ENCODE assay signal across 4 cellular contexts in genomic region chr7:149789101-149789500, GRCh38.
TF ChIP-seq lines count a peak whose summit lies in the region.

No MANE protein-coding gene starts in this region.

TF ChIP-seq in SK-N-SH treated with all-trans-retinoic acid at 6 μM for 48 hours, 23 proteins besides CTCF, POLR2A, EP300 and RAD21 (continues in another document):
- TF ChIP-seq ZNF565 (CRISPR knock-in tag; conservative IDR thresholded peaks at IDR 0.05; ENCODE audit: low read depth) (no peak), ZNF8 (CRISPR knock-in tag; IDR thresholded peaks at IDR 0.05) (no peak), PATZ1 (CRISPR knock-in tag; IDR thresholded peaks at IDR 0.05; ENCODE audit: borderline replicate concordance) (no peak), ARNTL (CRISPR knock-in tag; IDR thresholded peaks at IDR 0.05; ENCODE audit: borderline replicate concordance, low read depth) (no peak), CSDC2 (CRISPR knock-in tag; IDR thresholded peaks at IDR 0.05) (no peak), RARB (CRISPR knock-in tag; IDR thresholded peaks at IDR 0.05) (no peak), ESRRG (CRISPR knock-in tag; IDR thresholded peaks at IDR 0.05) (no peak), SNAI2 (CRISPR knock-in tag; IDR thresholded peaks at IDR 0.05) (no peak), ISL1 (CRISPR knock-in tag; IDR thresholded peaks at IDR 0.05) (no peak), TSHZ2 (CRISPR knock-in tag; IDR thresholded peaks at IDR 0.05) (no peak)

TF ChIP-seq in SK-N-SH, 30 proteins besides CTCF, POLR2A, EP300 and RAD21:
- TF ChIP-seq, protein P1, sequence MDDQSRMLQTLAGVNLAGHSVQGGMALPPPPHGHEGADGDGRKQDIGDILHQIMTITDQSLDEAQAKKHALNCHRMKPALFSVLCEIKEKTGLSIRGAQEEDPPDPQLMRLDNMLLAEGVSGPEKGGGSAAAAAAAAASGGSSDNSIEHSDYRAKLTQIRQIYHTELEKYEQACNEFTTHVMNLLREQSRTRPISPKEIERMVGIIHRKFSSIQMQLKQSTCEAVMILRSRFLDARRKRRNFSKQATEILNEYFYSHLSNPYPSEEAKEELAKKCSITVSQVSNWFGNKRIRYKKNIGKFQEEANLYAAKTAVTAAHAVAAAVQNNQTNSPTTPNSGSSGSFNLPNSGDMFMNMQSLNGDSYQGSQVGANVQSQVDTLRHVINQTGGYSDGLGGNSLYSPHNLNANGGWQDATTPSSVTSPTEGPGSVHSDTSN (IDR thresholded peaks at IDR 0.05): no peak
- TF ChIP-seq TAF1 (IDR thresholded peaks at IDR 0.05; ENCODE audit: borderline replicate concordance, low read depth, low read length) (no peak), MEF2A (IDR thresholded peaks at IDR 0.05; ENCODE audit: borderline replicate concordance, low read depth) (no peak)
- TF ChIP-seq, protein P2, sequence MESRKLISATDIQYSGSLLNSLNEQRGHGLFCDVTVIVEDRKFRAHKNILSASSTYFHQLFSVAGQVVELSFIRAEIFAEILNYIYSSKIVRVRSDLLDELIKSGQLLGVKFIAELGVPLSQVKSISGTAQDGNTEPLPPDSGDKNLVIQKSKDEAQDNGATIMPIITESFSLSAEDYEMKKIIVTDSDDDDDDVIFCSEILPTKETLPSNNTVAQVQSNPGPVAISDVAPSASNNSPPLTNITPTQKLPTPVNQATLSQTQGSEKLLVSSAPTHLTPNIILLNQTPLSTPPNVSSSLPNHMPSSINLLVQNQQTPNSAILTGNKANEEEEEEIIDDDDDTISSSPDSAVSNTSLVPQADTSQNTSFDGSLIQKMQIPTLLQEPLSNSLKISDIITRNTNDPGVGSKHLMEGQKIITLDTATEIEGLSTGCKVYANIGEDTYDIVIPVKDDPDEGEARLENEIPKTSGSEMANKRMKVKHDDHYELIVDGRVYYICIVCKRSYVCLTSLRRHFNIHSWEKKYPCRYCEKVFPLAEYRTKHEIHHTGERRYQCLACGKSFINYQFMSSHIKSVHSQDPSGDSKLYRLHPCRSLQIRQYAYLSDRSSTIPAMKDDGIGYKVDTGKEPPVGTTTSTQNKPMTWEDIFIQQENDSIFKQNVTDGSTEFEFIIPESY (IDR thresholded peaks at IDR 0.05; ENCODE audit: borderline replicate concordance, low read depth): no peak
- TF ChIP-seq, protein P3, sequence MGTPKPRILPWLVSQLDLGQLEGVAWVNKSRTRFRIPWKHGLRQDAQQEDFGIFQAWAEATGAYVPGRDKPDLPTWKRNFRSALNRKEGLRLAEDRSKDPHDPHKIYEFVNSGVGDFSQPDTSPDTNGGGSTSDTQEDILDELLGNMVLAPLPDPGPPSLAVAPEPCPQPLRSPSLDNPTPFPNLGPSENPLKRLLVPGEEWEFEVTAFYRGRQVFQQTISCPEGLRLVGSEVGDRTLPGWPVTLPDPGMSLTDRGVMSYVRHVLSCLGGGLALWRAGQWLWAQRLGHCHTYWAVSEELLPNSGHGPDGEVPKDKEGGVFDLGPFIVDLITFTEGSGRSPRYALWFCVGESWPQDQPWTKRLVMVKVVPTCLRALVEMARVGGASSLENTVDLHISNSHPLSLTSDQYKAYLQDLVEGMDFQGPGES (IDR thresholded peaks at IDR 0.05; ENCODE audit: low read depth, low read length): no peak

TF ChIP-seq in HepG2, 621 proteins besides CTCF, POLR2A, EP300 and RAD21:
- TF ChIP-seq, protein P4, sequence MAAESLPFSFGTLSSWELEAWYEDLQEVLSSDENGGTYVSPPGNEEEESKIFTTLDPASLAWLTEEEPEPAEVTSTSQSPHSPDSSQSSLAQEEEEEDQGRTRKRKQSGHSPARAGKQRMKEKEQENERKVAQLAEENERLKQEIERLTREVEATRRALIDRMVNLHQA (CRISPR knock-in tag; IDR thresholded peaks at IDR 0.05): no peak
- no peak for TF ChIP-seq ZNF749 (CRISPR knock-in tag; IDR thresholded peaks at IDR 0.05; ENCODE audit: borderline replicate concordance)
- TF ChIP-seq, protein P5, sequence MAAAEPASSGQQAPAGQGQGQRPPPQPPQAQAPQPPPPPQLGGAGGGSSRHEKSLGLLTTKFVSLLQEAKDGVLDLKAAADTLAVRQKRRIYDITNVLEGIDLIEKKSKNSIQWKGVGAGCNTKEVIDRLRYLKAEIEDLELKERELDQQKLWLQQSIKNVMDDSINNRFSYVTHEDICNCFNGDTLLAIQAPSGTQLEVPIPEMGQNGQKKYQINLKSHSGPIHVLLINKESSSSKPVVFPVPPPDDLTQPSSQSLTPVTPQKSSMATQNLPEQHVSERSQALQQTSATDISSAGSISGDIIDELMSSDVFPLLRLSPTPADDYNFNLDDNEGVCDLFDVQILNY (CRISPR knock-in tag; conservative IDR thresholded peaks at IDR 0.05): no peak
- no peak for TF ChIP-seq ZNF773 (CRISPR knock-in tag; IDR thresholded peaks at IDR 0.05; ENCODE audit: borderline replicate concordance)
- no peak for TF ChIP-seq ZNF674 (CRISPR knock-in tag; IDR thresholded peaks at IDR 0.05; ENCODE audit: low read depth)
- TF ChIP-seq THAP11 (CRISPR knock-in tag; IDR thresholded peaks at IDR 0.05): no peak
- no peak for TF ChIP-seq HDAC1 (CRISPR knock-in tag; IDR thresholded peaks at IDR 0.05)

TF ChIP-seq in H1, 55 proteins besides CTCF, POLR2A, EP300 and RAD21:
- TF ChIP-seq SIX5 (IDR thresholded peaks at IDR 0.05; ENCODE audit: low read depth, low read length) (no peak), CEBPB (IDR thresholded peaks at IDR 0.05; ENCODE audit: low read depth, low read length) (no peak), NRF1 (IDR thresholded peaks at IDR 0.05; ENCODE audit: low read depth, low read length) (no peak), SRF (IDR thresholded peaks at IDR 0.05; ENCODE audit: low read depth, low read length) (no peak), CBX8 (IDR thresholded peaks at IDR 0.05; ENCODE audit: borderline replicate concordance, low read depth, low read length) (no peak), BRCA1 (IDR thresholded peaks at IDR 0.05; ENCODE audit: low read depth, low read length) (no peak), BCL11A (IDR thresholded peaks at IDR 0.05; ENCODE audit: low read depth in 2 of 2, low read length in 2 of 2) (no peak), HDAC2 (IDR thresholded peaks at IDR 0.05; ENCODE audit: borderline replicate concordance in 1 of 2, low read depth in 2 of 2, low read length in 2 of 2) (no peak), MAX (IDR thresholded peaks at IDR 0.05) (no peak), CHD1 (IDR thresholded peaks at IDR 0.05; ENCODE audit: low read depth, low read length) (no peak), POLR2AphosphoS5 (IDR thresholded peaks at IDR 0.05; ENCODE audit: low read depth, low read length) (no peak), KDM4A (IDR thresholded peaks at IDR 0.05; ENCODE audit: low read depth, low read length, severe bottlenecking) (no peak), HDAC6 (IDR thresholded peaks at IDR 0.05; ENCODE audit: low read depth, low read length) (no peak), KDM1A (IDR thresholded peaks at IDR 0.05; ENCODE audit: borderline replicate concordance, low read length) (no peak), SUZ12 (IDR thresholded peaks at IDR 0.05; ENCODE audit: low read length) (no peak), CHD2 (IDR thresholded peaks at IDR 0.05; ENCODE audit: low read length) (no peak), RFX5 (IDR thresholded peaks at IDR 0.05; ENCODE audit: borderline replicate concordance, low read depth, low read length) (no peak)
- TF ChIP-seq, protein P6, sequence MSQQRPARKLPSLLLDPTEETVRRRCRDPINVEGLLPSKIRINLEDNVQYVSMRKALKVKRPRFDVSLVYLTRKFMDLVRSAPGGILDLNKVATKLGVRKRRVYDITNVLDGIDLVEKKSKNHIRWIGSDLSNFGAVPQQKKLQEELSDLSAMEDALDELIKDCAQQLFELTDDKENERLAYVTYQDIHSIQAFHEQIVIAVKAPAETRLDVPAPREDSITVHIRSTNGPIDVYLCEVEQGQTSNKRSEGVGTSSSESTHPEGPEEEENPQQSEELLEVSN (IDR thresholded peaks at IDR 0.05): no peak
